In the genomic region with DNA sequence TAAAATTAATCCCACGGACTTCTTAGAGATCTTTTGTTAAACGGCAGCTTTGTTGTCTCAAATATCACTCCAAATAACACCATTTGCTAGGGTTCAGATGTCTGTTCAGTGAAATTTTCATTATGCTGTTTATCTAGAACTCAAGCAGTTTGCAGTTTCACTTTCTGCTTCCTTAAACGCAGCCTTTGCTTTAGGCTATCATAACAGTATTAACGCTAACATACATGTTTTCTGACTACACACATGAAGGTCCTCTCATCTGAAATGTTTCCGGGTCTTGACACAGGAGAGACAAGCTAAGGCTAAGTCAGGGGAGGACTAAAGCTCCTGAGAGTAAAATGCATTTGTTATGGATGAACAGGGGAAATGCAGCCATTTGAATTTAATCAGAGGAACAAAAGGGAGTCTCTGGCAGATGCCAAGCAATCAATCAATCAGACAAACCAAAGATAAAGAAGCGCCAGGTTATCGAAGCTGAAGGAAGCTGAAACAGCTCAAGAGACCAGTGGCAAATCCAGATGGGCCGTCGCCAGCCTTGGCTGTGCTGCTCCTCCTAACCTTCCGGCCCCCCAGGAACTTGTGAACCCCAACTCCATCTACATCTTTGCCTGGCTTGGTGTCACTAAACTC, we compare ENCODE assay signal across 11 cellular contexts. TPM values are rescaled to one million over a fixed set of nuclear protein-coding genes. Genes with fewer than 3 reads are reported as not detected.
DNase-seq lines count a peak whose midpoint lies in the region; ATAC-seq and TF ChIP-seq lines count a peak whose summit lies in the region.
"Had no signal": no experiment of that assay in that cellular context is flagged by ENCODE, and none has a peak within 500 bp of the region (broad histone marks: within the 10 kb centered on the region; RNA-seq: fewer than 3 reads in every experiment).

No MANE protein-coding gene starts in this region.

- H3K27me3 Mint-ChIP-seq in activated naive CD4-positive, alpha-beta T cell treated with anti-CD3 and anti-CD28 coated beads, Interleukin-2, amount 50 U/mL, for 24 hours, result no peaks in the 10 kb centered on the region
- H3K27me3 Mint-ChIP-seq in T-helper 1 cell treated with Interleukin-12 subunit alpha and Interleukin-12 subunit beta and Interleukin-4 antibody, amounts not matched to agents 30 μg/mL and 1 μg/mL, for 36 hours (ENCODE audit: low read depth), result no peaks in the 10 kb centered on the region

- H3K4me1 Mint-ChIP-seq in activated naive CD4-positive, alpha-beta T cell treated with anti-CD3 and anti-CD28 coated beads, Interleukin-2, amount 50 U/mL, for 24 hours, result peaks cover 16% of the 10 kb centered on the region
- peaks cover 24% of the 10 kb centered on the region for H3K4me1 Mint-ChIP-seq in T-helper 1 cell treated with Interleukin-12 subunit alpha and Interleukin-12 subunit beta and Interleukin-4 antibody, amounts not matched to agents 30 μg/mL and 1 μg/mL, for 36 hours (ENCODE audit: low read depth)

- H3K36me3 Mint-ChIP-seq in activated naive CD4-positive, alpha-beta T cell treated with anti-CD3 and anti-CD28 coated beads, Interleukin-2, amount 50 U/mL, for 24 hours, result peaks cover 18% of the 10 kb centered on the region
- peaks cover 37% of the 10 kb centered on the region for H3K36me3 Mint-ChIP-seq in T-helper 1 cell treated with Interleukin-12 subunit alpha and Interleukin-12 subunit beta and Interleukin-4 antibody, amounts not matched to agents 30 μg/mL and 1 μg/mL, for 36 hours (ENCODE audit: low read depth)

- H3K27ac Mint-ChIP-seq in activated naive CD4-positive, alpha-beta T cell treated with anti-CD3 and anti-CD28 coated beads, Interleukin-2, amount 50 U/mL, for 24 hours, result peak overlapping the region; percentile 79
- peak overlapping the region; percentile 88 for H3K27ac Mint-ChIP-seq in T-helper 1 cell treated with Interleukin-12 subunit alpha and Interleukin-12 subunit beta and Interleukin-4 antibody, amounts not matched to agents 30 μg/mL and 1 μg/mL, for 36 hours

- peak overlapping the region; percentile 78 for H3K4me3 Mint-ChIP-seq in activated naive CD4-positive, alpha-beta T cell treated with anti-CD3 and anti-CD28 coated beads, Interleukin-2, amount 50 U/mL, for 24 hours
- H3K4me3 Mint-ChIP-seq in T-helper 1 cell treated with Interleukin-12 subunit alpha and Interleukin-12 subunit beta and Interleukin-4 antibody, amounts not matched to agents 30 μg/mL and 1 μg/mL, for 36 hours, result peak overlapping the region; percentile 53

- no peak for TF ChIP-seq CTCF in fibroblast of villous mesenchyme (IDR thresholded peaks at IDR 0.05; ENCODE audit: insufficient read depth, low read depth, low read length)

- no peak for ATAC-seq in HG03565 (IDR thresholded peaks at IDR 0.05; ENCODE audit: unreplicated experiment)

- DNase-seq in activated naive CD4-positive, alpha-beta T cell treated with Interleukin-2 at 50 U/mL for 16 hours, result no peak
- DNase-seq in fibroblast of villous mesenchyme (ENCODE audit: low read depth) (peak; percentile 52), SKM-1 treated with dmso at 0.1 percent for 144 hours (lab: John Stamatoyannopoulos, UW; ENCODE audit: unreplicated experiment) (no peak), NCI-H1930 (lab: John Stamatoyannopoulos, UW) (no peak), kidney tubule cell (ENCODE audit: low spot score) (no peak)
- DNase-seq: Kasumi-1, NCI-H446 treated with DMSO at 0.1 percent for 48 hours had no signal

- peak overlapping the region; percentile 11 for H3K4me3 ChIP-seq in fibroblast of villous mesenchyme (ENCODE audit: low read depth, low read length)
- H3K4me3 ChIP-seq: SJSA1 had no signal

- no peaks in the 10 kb centered on the region for H3K9me3 Mint-ChIP-seq in activated naive CD4-positive, alpha-beta T cell treated with anti-CD3 and anti-CD28 coated beads, Interleukin-2, amount 50 U/mL, for 24 hours
- H3K9me3 Mint-ChIP-seq in T-helper 1 cell treated with Interleukin-12 subunit alpha and Interleukin-12 subunit beta and Interleukin-4 antibody, amounts not matched to agents 30 μg/mL and 1 μg/mL, for 36 hours, result no peaks in the 10 kb centered on the region

RNA-seq across cellular contexts. Expression of gene CCSAP, which starts 16.9 kb away (rescaled TPM):
- total RNA-seq in fibroblast of villous mesenchyme, result 9.0 and 12.1 TPM in 2 replicates

RNA-seq across cellular contexts. Expression of gene RAB4A, which starts 55.1 kb away (rescaled TPM):
- 17.1 and 18.6 TPM in 2 replicates for total RNA-seq in fibroblast of villous mesenchyme
